ENCODE assay signal across 1 cellular context in the genomic region with DNA sequence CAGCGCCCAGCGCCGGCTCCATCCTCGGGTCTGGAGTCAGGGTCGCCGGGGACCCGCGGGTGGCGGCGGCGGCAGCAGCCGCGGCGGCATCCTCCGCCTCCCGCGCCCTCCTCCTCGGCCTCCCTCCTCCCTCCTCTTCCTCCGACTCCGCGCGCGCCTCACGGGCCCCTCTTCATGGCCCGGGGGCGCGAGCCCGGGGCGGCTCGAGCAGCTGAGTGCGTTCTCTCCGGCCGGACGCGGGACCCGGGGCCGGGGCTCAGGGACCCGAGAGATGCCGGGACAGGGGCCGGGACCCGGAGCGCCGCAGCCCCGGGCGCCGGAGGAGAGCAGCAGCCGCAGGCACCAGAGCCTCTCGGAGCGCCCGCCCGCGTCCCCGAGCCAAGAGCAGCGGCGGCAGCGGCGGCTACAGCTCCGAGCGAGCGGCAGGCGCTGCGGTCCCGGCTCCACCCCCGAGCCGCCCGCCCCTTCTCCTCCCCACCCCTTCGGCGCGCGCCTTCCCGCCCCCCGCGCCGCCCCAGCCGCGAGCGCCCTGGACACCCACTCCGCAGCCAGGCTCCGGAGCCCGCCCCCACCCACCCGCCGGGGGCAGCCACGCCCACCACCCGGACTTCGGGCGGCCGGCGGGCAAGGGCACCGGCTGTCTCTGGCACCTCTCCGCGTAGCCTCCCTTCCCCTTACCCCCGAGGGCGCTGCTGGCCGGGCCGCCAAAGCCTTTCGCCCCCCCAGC.
TF ChIP-seq lines count a peak whose summit lies in the region.

A gene with protein sequence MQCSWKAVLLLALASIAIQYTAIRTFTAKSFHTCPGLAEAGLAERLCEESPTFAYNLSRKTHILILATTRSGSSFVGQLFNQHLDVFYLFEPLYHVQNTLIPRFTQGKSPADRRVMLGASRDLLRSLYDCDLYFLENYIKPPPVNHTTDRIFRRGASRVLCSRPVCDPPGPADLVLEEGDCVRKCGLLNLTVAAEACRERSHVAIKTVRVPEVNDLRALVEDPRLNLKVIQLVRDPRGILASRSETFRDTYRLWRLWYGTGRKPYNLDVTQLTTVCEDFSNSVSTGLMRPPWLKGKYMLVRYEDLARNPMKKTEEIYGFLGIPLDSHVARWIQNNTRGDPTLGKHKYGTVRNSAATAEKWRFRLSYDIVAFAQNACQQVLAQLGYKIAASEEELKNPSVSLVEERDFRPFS (minus strand): TSS at position 417 of the 727 bp plus-strand sequence. CDS start 14,699 bp downstream, outside the sequence.

TF ChIP-seq in SK-N-SH, 30 proteins besides CTCF, POLR2A, EP300 and RAD21 (continued from another document):
- no peak for TF ChIP-seq YY1 (IDR thresholded peaks at IDR 0.05; ENCODE audit: low read depth)
- TF ChIP-seq RCOR1 (IDR thresholded peaks at IDR 0.05; ENCODE audit: low read length) = no peak
- no peak for TF ChIP-seq TCF12 (IDR thresholded peaks at IDR 0.05)
- no peak for TF ChIP-seq POLR2AphosphoS5 (IDR thresholded peaks at IDR 0.05; ENCODE audit: low read depth, low read length)
- TF ChIP-seq GABPA (IDR thresholded peaks at IDR 0.05; ENCODE audit: low read depth) = no peak
- TF ChIP-seq, protein P1, sequence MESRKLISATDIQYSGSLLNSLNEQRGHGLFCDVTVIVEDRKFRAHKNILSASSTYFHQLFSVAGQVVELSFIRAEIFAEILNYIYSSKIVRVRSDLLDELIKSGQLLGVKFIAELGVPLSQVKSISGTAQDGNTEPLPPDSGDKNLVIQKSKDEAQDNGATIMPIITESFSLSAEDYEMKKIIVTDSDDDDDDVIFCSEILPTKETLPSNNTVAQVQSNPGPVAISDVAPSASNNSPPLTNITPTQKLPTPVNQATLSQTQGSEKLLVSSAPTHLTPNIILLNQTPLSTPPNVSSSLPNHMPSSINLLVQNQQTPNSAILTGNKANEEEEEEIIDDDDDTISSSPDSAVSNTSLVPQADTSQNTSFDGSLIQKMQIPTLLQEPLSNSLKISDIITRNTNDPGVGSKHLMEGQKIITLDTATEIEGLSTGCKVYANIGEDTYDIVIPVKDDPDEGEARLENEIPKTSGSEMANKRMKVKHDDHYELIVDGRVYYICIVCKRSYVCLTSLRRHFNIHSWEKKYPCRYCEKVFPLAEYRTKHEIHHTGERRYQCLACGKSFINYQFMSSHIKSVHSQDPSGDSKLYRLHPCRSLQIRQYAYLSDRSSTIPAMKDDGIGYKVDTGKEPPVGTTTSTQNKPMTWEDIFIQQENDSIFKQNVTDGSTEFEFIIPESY (IDR thresholded peaks at IDR 0.05; ENCODE audit: borderline replicate concordance, low read depth) = no peak
- no peak for TF ChIP-seq MEF2A (IDR thresholded peaks at IDR 0.05; ENCODE audit: borderline replicate concordance, low read depth)
- TF ChIP-seq USF1 (IDR thresholded peaks at IDR 0.05; ENCODE audit: borderline replicate concordance, low read depth) = no peak
- no peak for TF ChIP-seq FOXJ3 (CRISPR knock-in tag; IDR thresholded peaks at IDR 0.05)
- TF ChIP-seq ELF1 (IDR thresholded peaks at IDR 0.05) = no peak
- no peak for TF ChIP-seq FOXM1 (IDR thresholded peaks at IDR 0.05; ENCODE audit: low read depth)
- TF ChIP-seq, protein P2, sequence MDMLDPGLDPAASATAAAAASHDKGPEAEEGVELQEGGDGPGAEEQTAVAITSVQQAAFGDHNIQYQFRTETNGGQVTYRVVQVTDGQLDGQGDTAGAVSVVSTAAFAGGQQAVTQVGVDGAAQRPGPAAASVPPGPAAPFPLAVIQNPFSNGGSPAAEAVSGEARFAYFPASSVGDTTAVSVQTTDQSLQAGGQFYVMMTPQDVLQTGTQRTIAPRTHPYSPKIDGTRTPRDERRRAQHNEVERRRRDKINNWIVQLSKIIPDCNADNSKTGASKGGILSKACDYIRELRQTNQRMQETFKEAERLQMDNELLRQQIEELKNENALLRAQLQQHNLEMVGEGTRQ (IDR thresholded peaks at IDR 0.05; ENCODE audit: borderline replicate concordance, low read depth, low read length) = no peak
- no peak for TF ChIP-seq RXRA (IDR thresholded peaks at IDR 0.05; ENCODE audit: borderline replicate concordance, low read depth)
TF ChIP-seq in SK-N-SH: peak in this region for 0.
